Comparison of ENCODE assay signal across 8 cellular contexts in the genomic region with DNA sequence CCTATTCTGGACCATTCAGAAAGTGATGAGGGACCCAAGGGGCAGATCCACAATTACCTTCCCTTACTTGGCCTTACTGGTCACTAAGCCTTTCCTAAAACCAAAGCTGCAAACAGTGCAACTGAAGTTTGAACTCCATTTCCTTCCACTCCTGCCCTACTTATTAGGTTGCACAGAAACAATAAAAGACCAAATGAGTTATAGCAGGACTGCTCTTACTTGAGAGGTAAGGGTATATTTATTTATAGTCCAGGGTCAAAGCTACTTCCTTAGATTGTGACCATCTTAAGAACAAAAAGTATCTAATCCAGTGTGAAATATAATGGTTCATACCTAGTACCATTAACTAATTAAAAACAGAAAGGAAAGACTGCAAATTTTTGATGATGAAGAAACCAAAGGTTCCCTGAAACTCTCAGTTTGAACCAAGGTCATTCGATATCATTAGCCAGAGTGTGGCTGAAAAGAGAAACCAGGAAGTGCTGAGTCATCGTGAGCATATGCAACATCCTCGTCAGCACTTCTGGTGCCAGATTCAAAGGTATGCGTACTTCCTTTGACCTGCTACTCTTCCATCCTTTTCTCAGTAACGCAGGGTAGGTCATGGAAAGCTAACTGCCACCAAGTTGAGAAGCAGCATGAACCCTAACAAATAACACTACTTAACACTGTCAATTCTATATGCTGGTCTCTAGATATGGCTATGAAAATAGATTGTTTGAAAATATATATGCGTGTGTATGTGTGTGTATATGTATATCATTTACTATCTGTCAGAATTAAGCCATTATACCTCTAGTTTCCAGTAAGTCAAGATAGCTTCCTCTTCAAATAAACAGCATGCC. TPM values are rescaled to one million over a fixed set of nuclear protein-coding genes. Genes with fewer than 3 reads are reported as not detected.
DNase-seq lines count a peak whose midpoint lies in the region; ATAC-seq and TF ChIP-seq lines count a peak whose summit lies in the region.

No MANE protein-coding gene starts in this region.

- no peaks in the 10 kb centered on the region for H3K27me3 ChIP-seq in fibroblast of lung (ENCODE audit: control insufficient read depth, insufficient read depth, low read length)

- H3K36me3 ChIP-seq in fibroblast of lung (ENCODE audit: control insufficient read depth, insufficient read depth, low read length): no peaks in the 10 kb centered on the region

- no peak for TF ChIP-seq CTCF in fibroblast of lung (conservative IDR thresholded peaks at IDR 0.05 in 1 of 2, IDR thresholded peaks at IDR 0.05 in 1 of 2; ENCODE audit: low read depth in 1 of 2, low read length in 2 of 2)
- no peak for TF ChIP-seq CTCF in nephron progenitor cell (IDR thresholded peaks at IDR 0.05)

- H3K27ac Mint-ChIP-seq in activated CD8-positive, alpha-beta T cell treated with anti-CD3 and anti-CD28 coated beads, Interleukin-2, amount 10 ng/mL, durations not matched to agents 7 days and 5 days: peak overlapping the region; percentile 78
- H3K27ac Mint-ChIP-seq in nephron progenitor cell: peak overlapping the region; percentile 73

- peak overlapping the region; percentile 72 for H3K4me2 ChIP-seq in fibroblast of lung (ENCODE audit: extremely low read depth, insufficient read depth, low read length)

- H3K27ac ChIP-seq in fibroblast of lung (ENCODE audit: insufficient read depth, low read length): peak overlapping the region; percentile 78

- H3K4me3 Mint-ChIP-seq in activated CD8-positive, alpha-beta T cell treated with anti-CD3 and anti-CD28 coated beads, Interleukin-2, amount 10 ng/mL, durations not matched to agents 7 days and 5 days: peak overlapping the region; percentile 57
- no peak overlapping the region for H3K4me3 Mint-ChIP-seq in nephron progenitor cell

- peak overlapping the region in 1 of 4 experiments; percentile 18 for H3K4me3 ChIP-seq in fibroblast of lung (replicated peaks in 1 of 4; ENCODE audit: control extremely low read depth in 1 of 4, insufficient read depth in 1 of 4, low read depth in 3 of 4, low read length in 4 of 4)

- H3K9ac ChIP-seq in fibroblast of lung (ENCODE audit: insufficient read depth, low read length): no peak overlapping the region

- no peak overlapping the region for H2AFZ ChIP-seq in fibroblast of lung (ENCODE audit: low read length)

- H3K27me3 Mint-ChIP-seq in activated CD8-positive, alpha-beta T cell treated with anti-CD3 and anti-CD28 coated beads, Interleukin-2, amount 10 ng/mL, durations not matched to agents 7 days and 5 days (ENCODE audit: low read depth): no peaks in the 10 kb centered on the region
- no peaks in the 10 kb centered on the region for H3K27me3 Mint-ChIP-seq in nephron progenitor cell (ENCODE audit: low read depth, poor library complexity)

- H3K9me3 ChIP-seq in fibroblast of lung (ENCODE audit: control insufficient read depth, insufficient read depth, low read depth, low read length): no peaks in the 10 kb centered on the region

- POLR2A ChIA-PET in activated CD8-positive, alpha-beta T cell treated with anti-CD3 and anti-CD28 coated beads, Interleukin-2, amount 10 ng/mL, durations not matched to agents 7 days and 5 days (lab: Charles Lee): interaction anchor here (1.1 to 1.6 kb wide), 4 partner anchors 11 to 26 kb away, joined by 3 to 12 read pairs (median 4); no protein-coding TSS in a partner anchor

- H3K36me3 Mint-ChIP-seq in activated CD8-positive, alpha-beta T cell treated with anti-CD3 and anti-CD28 coated beads, Interleukin-2, amount 10 ng/mL, durations not matched to agents 7 days and 5 days (ENCODE audit: low read depth): peaks cover 60% of the 10 kb centered on the region
- peaks cover 34% of the 10 kb centered on the region for H3K36me3 Mint-ChIP-seq in nephron progenitor cell (ENCODE audit: low read depth)

- peak; percentile 82 for ATAC-seq in GM18867 (IDR thresholded peaks at IDR 0.05; ENCODE audit: unreplicated experiment)
- peak; percentile 70 for ATAC-seq in HG03039 (IDR thresholded peaks at IDR 0.05; ENCODE audit: unreplicated experiment)
- peak; percentile 75 for ATAC-seq in activated CD8-positive, alpha-beta T cell treated with anti-CD3 and anti-CD28 coated beads, Interleukin-2, amount 10 ng/mL, durations not matched to agents 7 days and 5 days

- H3K9me3 Mint-ChIP-seq in activated CD8-positive, alpha-beta T cell treated with anti-CD3 and anti-CD28 coated beads, Interleukin-2, amount 10 ng/mL, durations not matched to agents 7 days and 5 days (ENCODE audit: insufficient read depth): no peaks in the 10 kb centered on the region
- H3K9me3 Mint-ChIP-seq in nephron progenitor cell: peaks cover 8% of the 10 kb centered on the region

- no peaks in the 10 kb centered on the region for H4K20me1 ChIP-seq in fibroblast of lung (ENCODE audit: control insufficient read depth, extremely low read depth, insufficient read depth, low read length)

- DNase-seq in Ammon's horn (ENCODE audit: low spot score) (peak; percentile 64), NCI-H226 (peak; percentile 93), fibroblast of lung (ENCODE audit: low read depth in 2 of 2) (peak; percentile 95 to 96), nephron progenitor cell (peak; percentile 15), NCI-H146 treated with DMSO at 0.1 percent for 48 hours (lab: John Stamatoyannopoulos, UW; ENCODE audit: unreplicated experiment) (no peak)
- DNase-seq in activated CD8-positive, alpha-beta T cell treated with anti-CD3 and anti-CD28 coated beads, Interleukin-2, amount 10 ng/mL, durations not matched to agents 7 days and 5 days: peak; percentile 78

- peaks cover 13% of the 10 kb centered on the region for H3K4me1 ChIP-seq in fibroblast of lung (ENCODE audit: control insufficient read depth, extremely low read depth, insufficient read depth, low read length)

- H3K4me1 Mint-ChIP-seq in activated CD8-positive, alpha-beta T cell treated with anti-CD3 and anti-CD28 coated beads, Interleukin-2, amount 10 ng/mL, durations not matched to agents 7 days and 5 days (ENCODE audit: low read depth): peaks cover 70% of the 10 kb centered on the region
- peaks cover 32% of the 10 kb centered on the region for H3K4me1 Mint-ChIP-seq in nephron progenitor cell

- CTCF ChIA-PET in activated CD8-positive, alpha-beta T cell treated with anti-CD3 and anti-CD28 coated beads, Interleukin-2, amount 10 ng/mL, durations not matched to agents 7 days and 5 days (lab: Charles Lee): interaction anchor here (1.0 to 14.9 kb wide), 4 partner anchors 9 to 22 kb away, joined by 3 to 150 read pairs (median 6); no protein-coding TSS in a partner anchor

- H3K79me2 ChIP-seq in fibroblast of lung (ENCODE audit: control insufficient read depth, insufficient read depth, low read length): peaks cover 68% of the 10 kb centered on the region

RNA-seq across cellular contexts. Expression of a gene that starts 26.8 kb away (rescaled TPM):
- total RNA-seq in activated CD8-positive, alpha-beta T cell treated with anti-CD3 and anti-CD28 coated beads, Interleukin-2, amount 10 ng/mL, durations not matched to agents 7 days and 5 days: 100 to 1,000 TPM; 159 to 160 TPM
- 9.8 and 17.8 TPM in 2 replicates for total RNA-seq in fibroblast of lung
- 13.4 and 19.2 TPM in 2 replicates for polyA plus RNA-seq in fibroblast of lung
- polyA plus RNA-seq in fibroblast of lung (2012): 6.2 and 10.6 TPM in 2 replicates
- 17.8 and 53.6 TPM in 2 replicates for polyA minus RNA-seq in fibroblast of lung (ENCODE audit: low replicate concordance)
